ENCODE assay signal across 29 cellular contexts in the genomic region with DNA sequence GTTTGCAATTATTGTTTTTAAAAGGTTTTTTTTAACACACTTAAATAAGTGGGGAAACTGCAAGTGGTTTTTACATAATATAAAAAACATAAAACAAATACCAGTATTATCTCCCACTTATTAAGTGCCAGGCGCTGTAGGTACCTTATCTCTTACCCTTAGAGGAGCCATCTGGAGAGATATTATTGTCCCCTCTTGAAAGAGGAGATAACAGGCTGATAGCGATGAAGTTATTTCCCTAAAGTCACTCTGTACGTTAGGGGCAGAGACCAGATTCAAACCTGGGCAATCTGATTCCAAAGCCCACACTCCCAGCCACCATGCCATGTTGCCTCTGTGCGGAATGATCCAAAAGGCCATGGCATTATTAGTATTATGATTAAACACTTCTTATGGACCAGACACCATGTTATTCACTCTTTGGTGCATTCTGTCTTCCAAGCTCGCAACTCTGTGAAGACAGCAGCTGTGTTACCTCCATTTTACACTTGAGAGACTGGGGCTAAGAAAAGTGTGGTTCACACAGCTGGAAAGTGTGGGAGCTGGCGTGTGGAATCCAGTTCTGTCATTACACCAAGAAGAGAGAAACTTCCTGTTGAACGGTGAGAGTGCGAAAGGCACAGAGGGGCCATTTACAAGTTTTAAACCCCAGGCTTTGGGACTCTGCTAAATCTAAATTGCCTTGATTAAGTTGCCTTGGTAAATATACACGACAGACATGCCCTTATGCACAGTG.
"Had no signal": no experiment of that assay in that cellular context is flagged by ENCODE, and none has a peak within 500 bp of the region (broad histone marks: within the 10 kb centered on the region; RNA-seq: fewer than 3 reads in every experiment).

No MANE protein-coding gene starts in this region.

- H3K9me3 Mint-ChIP-seq: activated B cell treated with CpG ODN at 0.5 μM for 24 hours; activated T-cell treated with anti-CD3 and anti-CD28 coated beads, Interleukin-2, amount 50 U/mL, for 4 hours; activated T-helper 17 cell treated with anti-CD3 and anti-CD28 coated beads, Interleukin-2, amount 50 U/mL, for 72 hours; T-helper 2 cell treated with Interferon-gamma antibody and Interleukin-4, amounts not matched to agents 5 μg/mL and 100 μg/mL, for 36 hours had no signal

- H3K27ac ChIP-seq: brain microvascular endothelial cell, heart left ventricle, WERI-Rb-1 had no signal

- ATAC-seq: activated CD4-positive, CD25-positive, alpha-beta regulatory T cell treated with anti-CD3 and anti-CD28 coated beads, Interleukin-2, amount 50 U/mL, for 24 hours; activated CD8-positive, alpha-beta T cell treated with anti-CD3 and anti-CD28 coated beads for 36 hours; activated T-cell treated with anti-CD3 and anti-CD28 coated beads, Interleukin-2, amount 50 U/mL, for 4 hours; activated T-helper 17 cell treated with anti-CD3 and anti-CD28 coated beads, Interleukin-2, amount 50 U/mL, for 72 hours; esophagus mucosa; T-helper 17 cell had no signal

- DNase-seq: activated B cell treated with CpG ODN at 0.5 μM for 24 hours; activated CD4-positive, alpha-beta T cell treated with anti-CD3 and anti-CD28 coated beads for 48 hours; activated CD4-positive, alpha-beta T cell treated with anti-CD3 and anti-CD28 coated beads, Interleukin-2, amount 50 U/mL, for 1 hour; activated CD4-positive, alpha-beta T cell treated with anti-CD3 and anti-CD28 coated beads, Interleukin-2, amount 50 U/mL, for 48 hours; activated CD8-positive, alpha-beta memory T cell treated with anti-CD3 and anti-CD28 coated beads for 24 hours; activated CD8-positive, alpha-beta T cell treated with anti-CD3 and anti-CD28 coated beads for 36 hours; activated effector memory CD4-positive, alpha-beta T cell treated with Interleukin-2 at 50 U/mL for 16 hours; activated gamma-delta T cell treated with Interleukin-2 at 50 U/mL for 16 hours; activated naive CD4-positive, alpha-beta T cell treated with anti-CD3 and anti-CD28 coated beads, Interleukin-2, amount 50 U/mL, for 16 hours; activated naive CD4-positive, alpha-beta T cell treated with Interleukin-2 at 50 U/mL for 16 hours; activated T-cell treated with anti-CD3 and anti-CD28 coated beads, Interleukin-2, amount 50 U/mL, for 4 hours; amniotic stem cell; anterior cingulate cortex; brain microvascular endothelial cell; caudate nucleus; cortex of kidney; effector CD8-positive, alpha-beta T cell; foreskin fibroblast; glutamatergic neuron; heart left ventricle; T-helper 1 cell; T-helper 17 cell; T1000; WERI-Rb-1 had no signal

- H3K36me3 Mint-ChIP-seq: activated naive CD8-positive, alpha-beta T cell had no signal

- H3K27me3 Mint-ChIP-seq: activated naive CD8-positive, alpha-beta T cell; activated T-helper 17 cell treated with anti-CD3 and anti-CD28 coated beads, Interleukin-2, amount 50 U/mL, for 72 hours had no signal

- H3K27ac Mint-ChIP-seq: activated B cell treated with CpG ODN at 0.5 μM for 24 hours; activated CD8-positive, alpha-beta T cell treated with anti-CD3 and anti-CD28 coated beads for 36 hours; activated naive CD8-positive, alpha-beta T cell; activated T-helper 17 cell treated with anti-CD3 and anti-CD28 coated beads, Interleukin-2, amount 50 U/mL, for 72 hours; T-helper 17 cell; T-helper 2 cell treated with Interferon-gamma antibody and Interleukin-4, amounts not matched to agents 5 μg/mL and 100 μg/mL, for 36 hours had no signal

- H3K36me3 ChIP-seq: brain microvascular endothelial cell, heart left ventricle, WERI-Rb-1 had no signal

- H3K4me1 Mint-ChIP-seq: activated B cell treated with CpG ODN at 0.5 μM for 24 hours; activated T-helper 17 cell treated with anti-CD3 and anti-CD28 coated beads, Interleukin-2, amount 50 U/mL, for 72 hours; T-helper 17 cell had no signal

- H3K27me3 ChIP-seq: brain microvascular endothelial cell, heart left ventricle had no signal

- H3K4me3 ChIP-seq: heart left ventricle had no signal

- H3K4me3 Mint-ChIP-seq: activated B cell treated with CpG ODN at 0.5 μM for 24 hours; activated CD8-positive, alpha-beta T cell treated with anti-CD3 and anti-CD28 coated beads for 36 hours; activated naive CD8-positive, alpha-beta T cell; activated T-cell treated with anti-CD3 and anti-CD28 coated beads, Interleukin-2, amount 50 U/mL, for 4 hours; activated T-helper 17 cell treated with anti-CD3 and anti-CD28 coated beads, Interleukin-2, amount 50 U/mL, for 72 hours; T-helper 17 cell; T-helper 2 cell treated with Interferon-gamma antibody and Interleukin-4, amounts not matched to agents 5 μg/mL and 100 μg/mL, for 36 hours had no signal
